ENCODE assay signal across 1 cellular context in the genomic region with DNA sequence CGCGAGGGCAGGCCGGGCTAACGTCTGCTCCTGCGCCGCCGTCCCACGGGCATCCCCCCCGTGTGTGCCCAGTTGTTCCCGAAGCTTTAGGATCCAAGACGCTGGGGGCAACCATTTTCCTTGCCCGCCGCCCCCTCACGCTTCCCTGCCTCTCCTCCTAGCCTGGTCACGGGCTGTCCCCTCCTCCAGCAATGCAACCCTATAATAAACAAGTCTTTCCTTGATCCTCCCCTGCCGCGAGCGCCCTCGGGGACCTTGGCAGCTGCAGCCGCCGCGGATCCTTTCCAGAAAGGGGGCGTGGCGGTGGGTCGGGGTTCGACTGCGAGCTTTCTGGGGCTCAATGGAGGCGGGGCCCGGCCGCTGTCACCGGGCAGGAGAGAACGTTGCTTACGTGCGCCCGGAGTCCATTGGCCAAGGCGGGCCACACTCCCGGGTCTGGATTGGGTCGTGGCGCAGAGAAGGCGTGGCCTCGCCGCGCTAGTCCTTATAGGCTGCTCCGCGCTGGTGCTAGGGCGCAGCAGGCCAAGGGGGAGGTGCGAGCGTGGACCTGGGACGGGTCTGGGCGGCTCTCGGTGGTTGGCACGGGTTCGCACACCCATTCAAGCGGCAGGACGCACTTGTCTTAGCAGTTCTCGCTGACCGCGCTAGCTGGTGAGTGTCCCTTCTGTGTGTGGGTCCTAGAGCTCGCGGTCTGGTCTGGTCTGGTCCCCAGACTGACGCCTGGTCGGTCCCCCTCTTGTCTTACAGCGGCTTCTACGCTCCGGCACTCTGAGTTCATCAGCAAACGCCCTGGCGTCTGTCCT.
TF ChIP-seq lines count a peak whose summit lies in the region.

DDIT4 (plus strand) TSS at position 515 of the 803 bp plus-strand sequence. CDS start 293 bp downstream, outside the sequence.

TF ChIP-seq in K562, 482 proteins besides CTCF, POLR2A, EP300 and RAD21 (continued from another document and continues in another):
- no peak; a peak in 1 of 3 replicates for TF ChIP-seq CBX3 (IDR thresholded peaks at IDR 0.05; ENCODE audit: borderline replicate concordance in 1 of 2, low read length in 2 of 2)
- TF ChIP-seq, protein P1, sequence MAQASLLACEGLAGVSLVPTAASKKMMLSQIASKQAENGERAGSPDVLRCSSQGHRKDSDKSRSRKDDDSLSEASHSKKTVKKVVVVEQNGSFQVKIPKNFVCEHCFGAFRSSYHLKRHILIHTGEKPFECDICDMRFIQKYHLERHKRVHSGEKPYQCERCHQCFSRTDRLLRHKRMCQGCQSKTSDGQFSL (CRISPR knock-in tag; IDR thresholded peaks at IDR 0.05): no peak; the same call in 1 of the 2 replicates
- TF ChIP-seq, protein P1 (tag; IDR thresholded peaks at IDR 0.05): no peak
- TF ChIP-seq, protein P2, sequence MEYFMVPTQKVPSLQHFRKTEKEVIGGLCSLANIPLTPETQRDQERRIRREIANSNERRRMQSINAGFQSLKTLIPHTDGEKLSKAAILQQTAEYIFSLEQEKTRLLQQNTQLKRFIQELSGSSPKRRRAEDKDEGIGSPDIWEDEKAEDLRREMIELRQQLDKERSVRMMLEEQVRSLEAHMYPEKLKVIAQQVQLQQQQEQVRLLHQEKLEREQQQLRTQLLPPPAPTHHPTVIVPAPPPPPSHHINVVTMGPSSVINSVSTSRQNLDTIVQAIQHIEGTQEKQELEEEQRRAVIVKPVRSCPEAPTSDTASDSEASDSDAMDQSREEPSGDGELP (CRISPR knock-in tag; IDR thresholded peaks at IDR 0.05; ENCODE audit: borderline replicate concordance): peak; percentile 93
- peak; percentile 42; the same call in 1 of the 2 replicates for TF ChIP-seq ZNF311 (CRISPR knock-in tag; IDR thresholded peaks at IDR 0.05)
- TF ChIP-seq, protein P3, sequence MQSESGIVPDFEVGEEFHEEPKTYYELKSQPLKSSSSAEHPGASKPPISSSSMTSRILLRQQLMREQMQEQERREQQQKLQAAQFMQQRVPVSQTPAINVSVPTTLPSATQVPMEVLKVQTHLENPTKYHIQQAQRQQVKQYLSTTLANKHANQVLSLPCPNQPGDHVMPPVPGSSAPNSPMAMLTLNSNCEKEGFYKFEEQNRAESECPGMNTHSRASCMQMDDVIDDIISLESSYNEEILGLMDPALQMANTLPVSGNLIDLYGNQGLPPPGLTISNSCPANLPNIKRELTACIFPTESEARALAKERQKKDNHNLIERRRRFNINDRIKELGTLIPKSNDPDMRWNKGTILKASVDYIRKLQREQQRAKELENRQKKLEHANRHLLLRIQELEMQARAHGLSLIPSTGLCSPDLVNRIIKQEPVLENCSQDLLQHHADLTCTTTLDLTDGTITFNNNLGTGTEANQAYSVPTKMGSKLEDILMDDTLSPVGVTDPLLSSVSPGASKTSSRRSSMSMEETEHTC (IDR thresholded peaks at IDR 0.05): no peak
- TF ChIP-seq RBM34 (IDR thresholded peaks at IDR 0.05; ENCODE audit: borderline replicate concordance, insufficient read depth, low read length): no peak
- TF ChIP-seq SREBF1 (IDR thresholded peaks at IDR 0.05; ENCODE audit: borderline replicate concordance, low read depth, low read length): 0 out of 2 replicates have a peak, but pooled peaks have one; percentile 61
- peak; percentile 98 for TF ChIP-seq ZNF830 (CRISPR knock-in tag; IDR thresholded peaks at IDR 0.05)
- no peak for TF ChIP-seq ZSCAN29 (IDR thresholded peaks at IDR 0.05)
- no peak for TF ChIP-seq ZEB2 (IDR thresholded peaks at IDR 0.05)
- peak; percentile 66 for TF ChIP-seq NEUROD1 (IDR thresholded peaks at IDR 0.05; ENCODE audit: borderline replicate concordance, low read depth, low read length, partially characterized antibody)
- TF ChIP-seq MYC (IDR thresholded peaks at IDR 0.05; ENCODE audit: low read depth, low read length): peak; percentile 87
- peak; percentile 78; the same call in 1 of the 2 replicates for TF ChIP-seq MYC (CRISPR knock-in tag; IDR thresholded peaks at IDR 0.05; ENCODE audit: borderline replicate concordance, low read depth)
- 0 out of 2 replicates have a peak, but pooled peaks have one; percentile 36 for TF ChIP-seq HCFC1 (IDR thresholded peaks at IDR 0.05; ENCODE audit: low read depth, low read length)
- no peak for TF ChIP-seq ZNF644 (tag; IDR thresholded peaks at IDR 0.05; ENCODE audit: low read depth)
- peak; percentile 7 for TF ChIP-seq SAP30 (IDR thresholded peaks at IDR 0.05; ENCODE audit: borderline replicate concordance, insufficient read depth, low read depth, low read length, poor library complexity, severe bottlenecking)
- TF ChIP-seq GTF2F1 (IDR thresholded peaks at IDR 0.05; ENCODE audit: low read depth, low read length): peak; percentile 92; the same call in 1 of the 2 replicates
- TF ChIP-seq SRSF3 (IDR thresholded peaks at IDR 0.05; ENCODE audit: insufficient read depth, low read length): no peak; the same call in none of the 2 replicates
- peak in 1 of 2 experiments; percentile 85; a peak in 2 of 4 replicates for TF ChIP-seq TEAD1 (CRISPR knock-in tag; IDR thresholded peaks at IDR 0.05)
- peak; percentile 88 for TF ChIP-seq FUS (optimal IDR thresholded peaks at IDR 0.05; ENCODE audit: low read depth, low read length)
- no peak for TF ChIP-seq ZFX (CRISPR knock-in tag; IDR thresholded peaks at IDR 0.05)
- TF ChIP-seq, protein P4, sequence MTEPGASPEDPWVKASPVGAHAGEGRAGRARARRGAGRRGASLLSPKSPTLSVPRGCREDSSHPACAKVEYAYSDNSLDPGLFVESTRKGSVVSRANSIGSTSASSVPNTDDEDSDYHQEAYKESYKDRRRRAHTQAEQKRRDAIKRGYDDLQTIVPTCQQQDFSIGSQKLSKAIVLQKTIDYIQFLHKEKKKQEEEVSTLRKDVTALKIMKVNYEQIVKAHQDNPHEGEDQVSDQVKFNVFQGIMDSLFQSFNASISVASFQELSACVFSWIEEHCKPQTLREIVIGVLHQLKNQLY (CRISPR knock-in tag; conservative IDR thresholded peaks at IDR 0.05): peak in 1 of 2 experiments; percentile 96; a peak in 2 of 4 replicates
- no peak; the same call in 1 of the 2 replicates for TF ChIP-seq BACH1 (tag; IDR thresholded peaks at IDR 0.05)
- 0 out of 2 replicates have a peak, but pooled peaks have one; percentile 56 for TF ChIP-seq ARID2 (IDR thresholded peaks at IDR 0.05)
- TF ChIP-seq BDP1 (IDR thresholded peaks at IDR 0.05; ENCODE audit: insufficient read depth, insufficient read length): no peak
- TF ChIP-seq HMG20A (CRISPR knock-in tag; conservative IDR thresholded peaks at IDR 0.05): peak; percentile 36; the same call in 1 of the 2 replicates
- no peak for TF ChIP-seq CUX1 (CRISPR knock-in tag; IDR thresholded peaks at IDR 0.05)
- TF ChIP-seq ZZZ3 (IDR thresholded peaks at IDR 0.05): no peak
- peak; percentile 71 for TF ChIP-seq ZNF41 (CRISPR knock-in tag; conservative IDR thresholded peaks at IDR 0.05)
- TF ChIP-seq ETS2 (tag; IDR thresholded peaks at IDR 0.05; ENCODE audit: borderline replicate concordance, poor library complexity, severe bottlenecking): no peak
- no peak for TF ChIP-seq BRD9 (IDR thresholded peaks at IDR 0.05; ENCODE audit: low read depth, partially characterized antibody)
- peak; percentile 71; the same call in 1 of the 2 replicates for TF ChIP-seq E4F1 (CRISPR knock-in tag; IDR thresholded peaks at IDR 0.05; ENCODE audit: borderline replicate concordance)
- TF ChIP-seq PRMT5 (CRISPR knock-in tag; IDR thresholded peaks at IDR 0.05): no peak
- peak; percentile 32 for TF ChIP-seq MXD1 (CRISPR knock-in tag; IDR thresholded peaks at IDR 0.05; ENCODE audit: borderline replicate concordance, poor library complexity, severe bottlenecking)
- peak; percentile 57 for TF ChIP-seq NR4A1 (CRISPR knock-in tag; IDR thresholded peaks at IDR 0.05)
- no peak; the same call in 1 of the 2 replicates for TF ChIP-seq NR4A1 (tag; IDR thresholded peaks at IDR 0.05)
- TF ChIP-seq, protein P5, sequence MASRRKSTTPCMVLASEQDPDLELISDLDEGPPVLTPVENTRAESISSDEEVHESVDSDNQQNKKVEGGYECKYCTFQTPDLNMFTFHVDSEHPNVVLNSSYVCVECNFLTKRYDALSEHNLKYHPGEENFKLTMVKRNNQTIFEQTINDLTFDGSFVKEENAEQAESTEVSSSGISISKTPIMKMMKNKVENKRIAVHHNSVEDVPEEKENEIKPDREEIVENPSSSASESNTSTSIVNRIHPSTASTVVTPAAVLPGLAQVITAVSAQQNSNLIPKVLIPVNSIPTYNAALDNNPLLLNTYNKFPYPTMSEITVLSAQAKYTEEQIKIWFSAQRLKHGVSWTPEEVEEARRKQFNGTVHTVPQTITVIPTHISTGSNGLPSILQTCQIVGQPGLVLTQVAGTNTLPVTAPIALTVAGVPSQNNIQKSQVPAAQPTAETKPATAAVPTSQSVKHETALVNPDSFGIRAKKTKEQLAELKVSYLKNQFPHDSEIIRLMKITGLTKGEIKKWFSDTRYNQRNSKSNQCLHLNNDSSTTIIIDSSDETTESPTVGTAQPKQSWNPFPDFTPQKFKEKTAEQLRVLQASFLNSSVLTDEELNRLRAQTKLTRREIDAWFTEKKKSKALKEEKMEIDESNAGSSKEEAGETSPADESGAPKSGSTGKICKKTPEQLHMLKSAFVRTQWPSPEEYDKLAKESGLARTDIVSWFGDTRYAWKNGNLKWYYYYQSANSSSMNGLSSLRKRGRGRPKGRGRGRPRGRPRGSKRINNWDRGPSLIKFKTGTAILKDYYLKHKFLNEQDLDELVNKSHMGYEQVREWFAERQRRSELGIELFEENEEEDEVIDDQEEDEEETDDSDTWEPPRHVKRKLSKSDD (conservative IDR thresholded peaks at IDR 0.05; ENCODE audit: low read length): 0 out of 2 replicates have a peak, but pooled peaks have one; percentile 23
- TF ChIP-seq CAMTA2 (CRISPR knock-in tag; conservative IDR thresholded peaks at IDR 0.05): peak; percentile 83; the same call in 1 of the 2 replicates
- no peak for TF ChIP-seq ARNT (IDR thresholded peaks at IDR 0.05)
- TF ChIP-seq ZC3H8 (IDR thresholded peaks at IDR 0.05): no peak
- TF ChIP-seq TOE1 (IDR thresholded peaks at IDR 0.05; ENCODE audit: borderline replicate concordance): no peak
- TF ChIP-seq TOE1 (CRISPR knock-in tag; IDR thresholded peaks at IDR 0.05; ENCODE audit: borderline replicate concordance, low read depth): 0 out of 2 replicates have a peak, but pooled peaks have one; percentile 60
- TF ChIP-seq ZNF184 (CRISPR knock-in tag; IDR thresholded peaks at IDR 0.05): no peak
- no peak for TF ChIP-seq SRSF9 (IDR thresholded peaks at IDR 0.05; ENCODE audit: borderline replicate concordance, low read depth, low read length)
- peak; percentile 95 for TF ChIP-seq U2AF1 (optimal IDR thresholded peaks at IDR 0.05; ENCODE audit: low read depth, low read length)
